Comparison of ENCODE assay signal across 8 cellular contexts in the genomic region with DNA sequence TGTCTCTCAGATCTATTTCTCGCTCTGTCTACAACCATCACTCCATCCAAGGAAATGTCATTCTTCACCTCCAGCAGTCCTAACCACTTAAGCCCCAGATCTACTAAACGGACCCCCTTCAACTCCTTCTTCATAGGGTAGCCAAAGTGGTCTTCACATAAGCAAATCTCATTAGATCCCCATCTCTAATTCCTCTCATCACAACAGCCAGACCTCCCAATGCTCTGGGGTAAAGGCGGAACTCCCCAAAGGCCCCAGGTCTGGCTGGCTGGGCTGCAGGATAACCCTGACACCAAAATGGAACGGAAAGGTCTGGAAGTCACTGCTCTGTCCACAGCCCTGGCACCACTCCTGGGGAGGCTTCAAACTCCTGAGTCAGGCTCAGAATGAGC. TPM values are rescaled to one million over a fixed set of nuclear protein-coding genes. Genes with fewer than 3 reads are reported as not detected.
A peak's percentile ranks its signal among the peaks of the same experiment; 100 is the strongest.
DNase-seq lines count a peak whose midpoint lies in the region; ATAC-seq, FAIRE-seq and TF ChIP-seq lines count a peak whose summit lies in the region.

No MANE protein-coding gene starts in this region.

- DNase-seq in HL-60 (ENCODE audit: low read depth in 1 of 2, low spot score in 1 of 2) = no peak
- no peak for DNase-seq in activated B cell treated with CpG ODN at 0.5 μM for 24 hours
- no peak for DNase-seq in D341Med (ENCODE audit: low spot score)
- no peak for DNase-seq in NCI-H526 treated with DMSO at 0.1 percent for 48 hours (lab: John Stamatoyannopoulos, UW)
- no peak for DNase-seq in urothelium cell line (ENCODE audit: low spot score)

- H3K27me3 Mint-ChIP-seq in activated B cell treated with CpG ODN at 0.5 μM for 24 hours = no peaks in the 10 kb centered on the region
- no peaks in the 10 kb centered on the region for H3K27me3 Mint-ChIP-seq in stimulated activated memory B cell treated with anti-CD40 and anti-IgM and Interleukin-4, amounts not matched to agents 10 μg/mL and 1 μg/mL and 100 μg/mL, for 72 hours

- no peak for FAIRE-seq in urothelium cell line (lab: Jason Lieb, UNC)

- CTCF ChIA-PET in activated B cell treated with CpG ODN at 0.5 μM for 24 hours (lab: Charles Lee) = no interaction called here

- peaks cover 9% of the 10 kb centered on the region for H3K36me3 Mint-ChIP-seq in activated B cell treated with CpG ODN at 0.5 μM for 24 hours (ENCODE audit: low read depth)
- peaks cover 14% of the 10 kb centered on the region for H3K36me3 Mint-ChIP-seq in stimulated activated memory B cell treated with anti-CD40 and anti-IgM and Interleukin-4, amounts not matched to agents 10 μg/mL and 1 μg/mL and 100 μg/mL, for 72 hours

- H3K27me3 ChIP-seq in HL-60 (ENCODE audit: insufficient read depth, poor library complexity, severe bottlenecking) (no peaks in the 10 kb centered on the region), iPS-18a (ENCODE audit: control insufficient read depth, insufficient read depth, low read length) (no peaks in the 10 kb centered on the region)

- intact Hi-C loops in activated B cell treated with CpG ODN at 0.5 μM for 24 hours (cut with micrococcal nuclease) = no loop called here

- peak overlapping the region; percentile 49 for H3K9ac ChIP-seq in iPS-18a (ENCODE audit: low read length)

- ATAC-seq in activated B cell treated with CpG ODN at 0.5 μM for 24 hours (ENCODE audit: low read depth) (no peak), GM21528 (IDR thresholded peaks at IDR 0.05; ENCODE audit: low FRiP score, unreplicated experiment) (no peak)
- ATAC-seq in stimulated activated memory B cell treated with anti-CD40 and anti-IgM and Interleukin-4, amounts not matched to agents 10 μg/mL and 1 μg/mL and 100 μg/mL, for 72 hours = no peak

- H3K27ac Mint-ChIP-seq in activated B cell treated with CpG ODN at 0.5 μM for 24 hours = peak overlapping the region; percentile 81
- H3K27ac Mint-ChIP-seq in stimulated activated memory B cell treated with anti-CD40 and anti-IgM and Interleukin-4, amounts not matched to agents 10 μg/mL and 1 μg/mL and 100 μg/mL, for 72 hours = peak overlapping the region; percentile 96

- TF ChIP-seq CTCF in HL-60 (IDR thresholded peaks at IDR 0.05; ENCODE audit: insufficient read depth, low read length) (no peak), activated B cell treated with CpG ODN at 0.5 μM for 24 hours (IDR thresholded peaks at IDR 0.05) (no peak)

- peaks cover 68% of the 10 kb centered on the region for H3K4me1 Mint-ChIP-seq in activated B cell treated with CpG ODN at 0.5 μM for 24 hours
- peaks cover 58% of the 10 kb centered on the region for H3K4me1 Mint-ChIP-seq in stimulated activated memory B cell treated with anti-CD40 and anti-IgM and Interleukin-4, amounts not matched to agents 10 μg/mL and 1 μg/mL and 100 μg/mL, for 72 hours

- H3K27ac ChIP-seq in HL-60 (replicated peaks) (peak overlapping the region; percentile 99), iPS-18a (ENCODE audit: low read length) (peak overlapping the region; percentile 76)

- H3K36me3 ChIP-seq in iPS-18a (ENCODE audit: control insufficient read depth, low read depth, low read length) = peaks cover 3% of the 10 kb centered on the region

- H3K4me3 ChIP-seq in HL-60 (replicated peaks; ENCODE audit: insufficient read depth, low read length) (no peak overlapping the region), iPS-18a (ENCODE audit: low read length) (peak overlapping the region; percentile 17)

- H3K4me3 Mint-ChIP-seq in activated B cell treated with CpG ODN at 0.5 μM for 24 hours = peak overlapping the region; percentile 61
- peak overlapping the region; percentile 36 for H3K4me3 Mint-ChIP-seq in stimulated activated memory B cell treated with anti-CD40 and anti-IgM and Interleukin-4, amounts not matched to agents 10 μg/mL and 1 μg/mL and 100 μg/mL, for 72 hours

- H3K9me3 Mint-ChIP-seq in activated B cell treated with CpG ODN at 0.5 μM for 24 hours = no peaks in the 10 kb centered on the region
- H3K9me3 Mint-ChIP-seq in stimulated activated memory B cell treated with anti-CD40 and anti-IgM and Interleukin-4, amounts not matched to agents 10 μg/mL and 1 μg/mL and 100 μg/mL, for 72 hours = no peaks in the 10 kb centered on the region

- POLR2A ChIA-PET in activated B cell treated with CpG ODN at 0.5 μM for 24 hours (lab: Charles Lee) = interaction anchor here (0.6 to 1.3 kb wide), 10 partner anchors 9 to 1390 kb away, joined by 3 to 11 read pairs (median 4); a partner anchor contains a TSS

- no peaks in the 10 kb centered on the region for H3K9me3 ChIP-seq in iPS-18a (ENCODE audit: control insufficient read depth, low read depth, low read length)

- peaks cover 32% of the 10 kb centered on the region for H3K4me1 ChIP-seq in iPS-18a (ENCODE audit: control insufficient read depth, low read depth, low read length)

RNA-seq across cellular contexts. Expression of a gene that starts 11.1 kb away (rescaled TPM):
- 51.5 and 57.4 TPM in 2 replicates for total RNA-seq in activated B cell treated with CpG ODN at 0.5 μM for 24 hours

RNA-seq across cellular contexts. Expression of a gene that starts 26.6 kb away (rescaled TPM):
- 20.1 and 21.4 TPM in 2 replicates for total RNA-seq in activated B cell treated with CpG ODN at 0.5 μM for 24 hours
